1 cellular context compared by ENCODE assay signal in genomic region chr19:18919086-18919894, GRCh38.
TF ChIP-seq lines count a peak whose summit lies in the region.

TSS of gene COPE (minus strand) at chr19:18919387. CDS start at chr19:18919348, 39 bp downstream.
TSS of gene DDX49 (plus strand) at chr19:18919715. CDS start at chr19:18919742, 27 bp downstream.

TF ChIP-seq in HEK293, 187 proteins besides CTCF, POLR2A, EP300 and RAD21 (continued from another document and continues in another):
- TF ChIP-seq KLF16 (tag by site-specific recombination; IDR thresholded peaks at IDR 0.05) (peak; percentile 14; the same call in 1 of the 2 replicates), ZNF785 (tag by site-specific recombination; IDR thresholded peaks at IDR 0.05) (no peak), ZBTB20 (tag by site-specific recombination; IDR thresholded peaks at IDR 0.05) (peak; percentile 76), SP3 (tag by site-specific recombination; IDR thresholded peaks at IDR 0.05) (peak; percentile 98), ZNF692 (tag by site-specific recombination; IDR thresholded peaks at IDR 0.05) (peak; percentile 87), ZBTB48 (tag by site-specific recombination; IDR thresholded peaks at IDR 0.05) (peak; percentile 58; the same call in 1 of the 2 replicates), ZNF174 (tag by site-specific recombination; IDR thresholded peaks at IDR 0.05) (no peak), ZNF544 (tag by site-specific recombination; IDR thresholded peaks at IDR 0.05) (no peak), ZNF660 (tag by site-specific recombination; IDR thresholded peaks at IDR 0.05) (no peak; the same call in 1 of the 2 replicates), ZXDB (tag by site-specific recombination; IDR thresholded peaks at IDR 0.05) (peak; percentile 97), ZNF560 (tag by site-specific recombination; IDR thresholded peaks at IDR 0.05; ENCODE audit: borderline replicate concordance) (no peak), ZNF549 (tag by site-specific recombination; IDR thresholded peaks at IDR 0.05) (no peak), ZNF140 (tag by site-specific recombination; IDR thresholded peaks at IDR 0.05) (no peak), ZNF791 (tag by site-specific recombination; IDR thresholded peaks at IDR 0.05) (no peak), RBAK (tag by site-specific recombination; IDR thresholded peaks at IDR 0.05) (no peak), SALL2 (tag by site-specific recombination; IDR thresholded peaks at IDR 0.05; ENCODE audit: borderline replicate concordance) (no peak), ZNF211 (tag by site-specific recombination; IDR thresholded peaks at IDR 0.05; ENCODE audit: low read depth) (no peak), ZNF37A (tag by site-specific recombination; IDR thresholded peaks at IDR 0.05) (no peak), ZNF777 (tag by site-specific recombination; IDR thresholded peaks at IDR 0.05; ENCODE audit: borderline replicate concordance) (peak; percentile 30; the same call in 1 of the 2 replicates), ZSCAN5A (tag by site-specific recombination; IDR thresholded peaks at IDR 0.05) (0 out of 2 replicates have a peak, but pooled peaks have one; percentile 20), ZNF132 (tag by site-specific recombination; IDR thresholded peaks at IDR 0.05; ENCODE audit: borderline replicate concordance) (no peak), ZEB2 (tag by site-specific recombination; IDR thresholded peaks at IDR 0.05) (no peak), ZNF302 (tag by site-specific recombination; IDR thresholded peaks at IDR 0.05; ENCODE audit: low read depth) (no peak), ZFP3 (tag by site-specific recombination; IDR thresholded peaks at IDR 0.05; ENCODE audit: low read depth) (no peak), ZNF26 (tag by site-specific recombination; IDR thresholded peaks at IDR 0.05) (no peak), ZNF24 (tag by site-specific recombination; IDR thresholded peaks at IDR 0.05) (0 out of 2 replicates have a peak, but pooled peaks have one; percentile 40), KLF8 (tag by site-specific recombination; IDR thresholded peaks at IDR 0.05) (peak; percentile 66; the same call in 1 of the 2 replicates), ZNF23 (tag by site-specific recombination; IDR thresholded peaks at IDR 0.05; ENCODE audit: borderline replicate concordance) (no peak), ZNF366 (tag by site-specific recombination; conservative IDR thresholded peaks at IDR 0.05) (no peak), ZNF518A (tag by site-specific recombination; conservative IDR thresholded peaks at IDR 0.05; ENCODE audit: low read depth) (peak; percentile 65), ZNF580 (tag by site-specific recombination; IDR thresholded peaks at IDR 0.05) (no peak), ZBTB21 (tag by site-specific recombination; IDR thresholded peaks at IDR 0.05) (peak; percentile 81), ZNF341 (tag by site-specific recombination; IDR thresholded peaks at IDR 0.05; ENCODE audit: low read depth) (peak; percentile 84), YY1 (tag by site-specific recombination; IDR thresholded peaks at IDR 0.05) (peak; percentile 63), GLIS1 (tag by site-specific recombination; IDR thresholded peaks at IDR 0.05) (peak; percentile 2; the same call in 1 of the 2 replicates), MZF1 (tag by site-specific recombination; IDR thresholded peaks at IDR 0.05; ENCODE audit: borderline replicate concordance) (no peak), KLF1 (tag by site-specific recombination; IDR thresholded peaks at IDR 0.05) (no peak), ZNF624 (tag by site-specific recombination; IDR thresholded peaks at IDR 0.05) (no peak), GLI4 (tag by site-specific recombination; IDR thresholded peaks at IDR 0.05) (no peak), HOXC10 (CRISPR knock-in tag; IDR thresholded peaks at IDR 0.05) (no peak), ZBTB8A (tag by site-specific recombination; IDR thresholded peaks at IDR 0.05) (0 out of 2 replicates have a peak, but pooled peaks have one; percentile 36), GFI1B (tag by site-specific recombination; IDR thresholded peaks at IDR 0.05) (no peak), SP2 (tag by site-specific recombination; IDR thresholded peaks at IDR 0.05) (peak; percentile 99), ZNF221 (tag by site-specific recombination; IDR thresholded peaks at IDR 0.05; ENCODE audit: borderline replicate concordance) (no peak), PATZ1 (tag by site-specific recombination; IDR thresholded peaks at IDR 0.05) (peak; percentile 75), ZNF623 (tag by site-specific recombination; IDR thresholded peaks at IDR 0.05) (no peak), ZNF184 (tag by site-specific recombination; IDR thresholded peaks at IDR 0.05) (no peak), ZBTB44 (tag by site-specific recombination; IDR thresholded peaks at IDR 0.05) (no peak), ZNF169 (tag by site-specific recombination; IDR thresholded peaks at IDR 0.05) (no peak), ZNF248 (tag by site-specific recombination; IDR thresholded peaks at IDR 0.05) (no peak), ZNF48 (tag by site-specific recombination; IDR thresholded peaks at IDR 0.05) (no peak), SCRT1 (tag by site-specific recombination; IDR thresholded peaks at IDR 0.05; ENCODE audit: borderline replicate concordance) (no peak), ZNF610 (tag by site-specific recombination; IDR thresholded peaks at IDR 0.05; ENCODE audit: borderline replicate concordance) (no peak), WT1 (tag by site-specific recombination; IDR thresholded peaks at IDR 0.05) (no peak), EGR2 (tag by site-specific recombination; IDR thresholded peaks at IDR 0.05; ENCODE audit: low read depth) (peak; percentile 52; the same call in 1 of the 2 replicates), GLIS2 (tag by site-specific recombination; IDR thresholded peaks at IDR 0.05) (peak; percentile 71), ZNF529 (tag by site-specific recombination; IDR thresholded peaks at IDR 0.05; ENCODE audit: insufficient replicate concordance) (no peak), YY2 (tag by site-specific recombination; IDR thresholded peaks at IDR 0.05) (peak; percentile 81), BCL6B (tag by site-specific recombination; IDR thresholded peaks at IDR 0.05) (no peak), MEIS1 (CRISPR knock-in tag; IDR thresholded peaks at IDR 0.05; ENCODE audit: borderline replicate concordance) (no peak), ZNF830 (tag by site-specific recombination; IDR thresholded peaks at IDR 0.05; ENCODE audit: low read depth) (no peak), ZNF146 (tag by site-specific recombination; IDR thresholded peaks at IDR 0.05) (no peak)
